Comparison of ENCODE assay signal across 20 cellular contexts in genomic region chr5:171275822-171276544, GRCh38. TPM values are rescaled to one million over a fixed set of nuclear protein-coding genes. Genes with fewer than 3 reads are reported as not detected.
DNase-seq lines count a peak whose midpoint lies in the region; ATAC-seq, FAIRE-seq and TF ChIP-seq lines count a peak whose summit lies in the region.
"Had no signal": no experiment of that assay in that cellular context is flagged by ENCODE, and none has a peak within 500 bp of the region (broad histone marks: within the 10 kb centered on the region; RNA-seq: fewer than 3 reads in every experiment).

No MANE protein-coding gene starts in this region.

- no peaks in the 10 kb centered on the region for H3K9me2 ChIP-seq in SK-N-SH
- H3K9me2 ChIP-seq in hepatocyte (replicated peaks; ENCODE audit: insufficient read depth), result no peaks in the 10 kb centered on the region

- TF ChIP-seq POLR2A in HepG2 (IDR thresholded peaks at IDR 0.05; ENCODE audit: insufficient read depth in 1 of 2, low read depth in 2 of 2, low read length in 2 of 2) (no peak), right lobe of liver (IDR thresholded peaks at IDR 0.05) (no peak), testis (IDR thresholded peaks at IDR 0.05) (no peak)

- BruUV-seq in HepG2 (replicated peaks; lab: Mats Ljungman, UMichigan), result no TSS peak

- 9% methylated on average over 5 of the region's 5 CpGs for WGBS in HepG2 (ENCODE audit: low lambda C conversion rate)
- WGBS in right lobe of liver (ENCODE audit: insufficient coverage, low coverage, low lambda C conversion rate, missing lambda C conversion rate), result 73% methylated on average over 5 of the region's 5 CpGs
- WGBS in SK-N-SH (ENCODE audit: low lambda C conversion rate), result 77% methylated on average over 5 of the region's 5 CpGs
- 49 to 52% methylated on average over 5 of the region's 5 CpGs for WGBS in testis, 2 donors
- 57% methylated on average over 5 of the region's 5 CpGs for WGBS in hepatocyte (ENCODE audit: low lambda C conversion rate, missing lambda C conversion rate)

- H3K27ac ChIP-seq in HepG2 (ENCODE audit: extremely low read length, insufficient read depth, low read length) (no peak overlapping the region), right lobe of liver (no peak overlapping the region), SK-N-SH (ENCODE audit: low read depth in 2 of 2, low read length in 1 of 2) (peak overlapping the region in 1 of 2 experiments; percentile 85; a peak in 2 of 4 replicates), testis (no peak overlapping the region), hepatocyte (no peak overlapping the region)
- H3K27ac ChIP-seq: HL-60, SJSA1 had no signal

- no peaks in the 10 kb centered on the region for H3K9me3 Mint-ChIP-seq in activated T-cell treated with anti-CD3 and anti-CD28 coated beads, Interleukin-2, amount 50 U/mL, for 24 hours

- CTCF ChIA-PET in HepG2 (lab: Yijun Ruan, JAX; ENCODE audit: low intra/inter-chr PET ratio, low total read pairs) (no interaction called here), SK-N-SH (lab: Yijun Ruan, JAX) (interaction anchor here (0.9 to 2.1 kb wide), 7 partner anchors 31 to 289 kb away, joined by 3 to 8 read pairs (median 4); no protein-coding TSS in a partner anchor)

- H3K36me3 ChIP-seq in HepG2 (replicated peaks in 1 of 2; ENCODE audit: control insufficient read depth in 1 of 2, insufficient read depth in 2 of 2, low read length in 2 of 2), result no peaks in the 10 kb centered on the region
- no peaks in the 10 kb centered on the region for H3K36me3 ChIP-seq in right lobe of liver
- no peaks in the 10 kb centered on the region for H3K36me3 ChIP-seq in SK-N-SH (replicated peaks in 1 of 2; ENCODE audit: control insufficient read depth in 1 of 2, insufficient read depth in 2 of 2, low read length in 1 of 2)
- no peaks in the 10 kb centered on the region for H3K36me3 ChIP-seq in testis (ENCODE audit: low read depth, missing control alignments)
- H3K36me3 ChIP-seq in hepatocyte (replicated peaks; ENCODE audit: insufficient read depth, low read depth), result no peaks in the 10 kb centered on the region
- H3K36me3 ChIP-seq: SJSA1 had no signal

- no peaks in the 10 kb centered on the region for H3K36me3 Mint-ChIP-seq in activated T-cell treated with anti-CD3 and anti-CD28 coated beads, Interleukin-2, amount 50 U/mL, for 24 hours (ENCODE audit: low read depth)
- H3K36me3 Mint-ChIP-seq: CD14-positive monocyte had no signal

- TF ChIP-seq EP300 in HepG2 (IDR thresholded peaks at IDR 0.05; ENCODE audit: low read depth in 2 of 2, low read length in 2 of 2), result no peak
- TF ChIP-seq EP300 in HepG2 (CRISPR knock-in tag; IDR thresholded peaks at IDR 0.05; ENCODE audit: borderline replicate concordance), result no peak
- peak in 1 of 2 experiments; percentile 59; a peak in 1 of 4 replicates for TF ChIP-seq EP300 in SK-N-SH (IDR thresholded peaks at IDR 0.05; ENCODE audit: borderline replicate concordance in 1 of 2, low read depth in 1 of 2, low read length in 1 of 2)

- no peak for FAIRE-seq in HepG2 (lab: Jason Lieb, UNC)
- FAIRE-seq: HTR-8/SVneo had no signal

- no peak overlapping the region for H3K4me3 Mint-ChIP-seq in activated T-cell treated with anti-CD3 and anti-CD28 coated beads, Interleukin-2, amount 50 U/mL, for 24 hours
- H3K4me3 Mint-ChIP-seq: CD14-positive monocyte had no signal

- DNase-seq in HepG2 (ENCODE audit: low spot score) (no peak), right lobe of liver (no peak), NCI-H524 treated with DMSO at 0.1 percent for 48 hours (lab: John Stamatoyannopoulos, UW) (peak; percentile 10), SK-N-SH (peak; percentile 58), testis (peak; percentile 19), hypothalamus (lab: John Stamatoyannopoulos, UW) (no peak), hepatocyte (ENCODE audit: low spot score) (no peak)
- no peak for DNase-seq in activated T-cell treated with anti-CD3 and anti-CD28 coated beads, Interleukin-2, amount 50 U/mL, for 24 hours
- DNase-seq: DMS53, HCEC 1CT, NCI-H1436, NCI-H526, PC-3, T-helper 1 cell had no signal

- H3K79me2 ChIP-seq in HepG2 (ENCODE audit: insufficient read depth, low read length) (no peaks in the 10 kb centered on the region), SK-N-SH (ENCODE audit: insufficient read depth) (no peaks in the 10 kb centered on the region), hepatocyte (no peaks in the 10 kb centered on the region)

- in situ Hi-C loops in HepG2 (cut with HindIII; ENCODE audit: extremely low pct_ligation_motif_present, low pct_unique_long_range_greater_than_20kb), result no loop called here

- H3K4me2 ChIP-seq in HepG2 (ENCODE audit: low read depth, low read length) (no peak overlapping the region), SK-N-SH (no peak overlapping the region), hepatocyte (no peak overlapping the region)

- no peaks in the 10 kb centered on the region for H3K4me1 Mint-ChIP-seq in activated T-cell treated with anti-CD3 and anti-CD28 coated beads, Interleukin-2, amount 50 U/mL, for 24 hours (ENCODE audit: low read depth)
- H3K4me1 Mint-ChIP-seq: CD14-positive monocyte had no signal

- no peak overlapping the region for H3K9ac ChIP-seq in HepG2 (ENCODE audit: insufficient read depth, low read depth, low read length)
- no peak overlapping the region for H3K9ac ChIP-seq in SK-N-SH

- H3K4me3 ChIP-seq in HepG2 (replicated peaks in 1 of 3; ENCODE audit: insufficient read depth in 1 of 3, low read depth in 2 of 3, low read length in 3 of 3) (no peak overlapping the region), right lobe of liver (no peak overlapping the region), SK-N-SH (ENCODE audit: low read depth in 2 of 2, low read length in 1 of 2) (no peak overlapping the region), testis (no peak overlapping the region), hepatocyte (no peak overlapping the region)
- H3K4me3 ChIP-seq: SJSA1 had no signal

- no peak overlapping the region for H3K27ac Mint-ChIP-seq in activated T-cell treated with anti-CD3 and anti-CD28 coated beads, Interleukin-2, amount 50 U/mL, for 24 hours
- H3K27ac Mint-ChIP-seq: CD14-positive monocyte had no signal

- H3K4me1 ChIP-seq in HepG2 (ENCODE audit: insufficient read depth, low read length), result no peaks in the 10 kb centered on the region
- H3K4me1 ChIP-seq in right lobe of liver, result no peaks in the 10 kb centered on the region
- H3K4me1 ChIP-seq in SK-N-SH (ENCODE audit: control insufficient read depth in 1 of 2, insufficient read depth in 2 of 2, low read depth in 1 of 2, low read length in 1 of 2), result peaks cover 0 to 16% of the 10 kb centered on the region in 2 experiments; a peak in 2 of 4 replicates
- H3K4me1 ChIP-seq in testis, result no peaks in the 10 kb centered on the region
- H3K4me1 ChIP-seq in hepatocyte (ENCODE audit: insufficient read depth), result no peaks in the 10 kb centered on the region
- H3K4me1 ChIP-seq: SJSA1 had no signal

- H3K9me3 ChIP-seq in HepG2 (ENCODE audit: low read length) (no peaks in the 10 kb centered on the region), right lobe of liver (no peaks in the 10 kb centered on the region), SK-N-SH (no peaks in the 10 kb centered on the region), testis (no peaks in the 10 kb centered on the region), hepatocyte (ENCODE audit: low read depth) (no peaks in the 10 kb centered on the region)

- no peak for TF ChIP-seq RAD21 in HepG2 (CRISPR knock-in tag; IDR thresholded peaks at IDR 0.05)
- no peak for TF ChIP-seq RAD21 in SK-N-SH (IDR thresholded peaks at IDR 0.05; ENCODE audit: low read length)

- H3F3A ChIP-seq in SK-N-SH (replicated peaks; ENCODE audit: insufficient read depth), result peaks cover 12% of the 10 kb centered on the region

- H2AFZ ChIP-seq in HepG2 (ENCODE audit: low read length), result no peak overlapping the region
- H2AFZ ChIP-seq in SK-N-SH (ENCODE audit: low read depth), result no peak overlapping the region
- H2AFZ ChIP-seq in hepatocyte, result no peak overlapping the region

- H4K20me1 ChIP-seq in HepG2 (ENCODE audit: insufficient read depth, low read length) (no peaks in the 10 kb centered on the region; the same call in 1 of the 2 replicates), SK-N-SH (ENCODE audit: insufficient read depth) (no peaks in the 10 kb centered on the region), hepatocyte (ENCODE audit: insufficient read depth, poor library complexity, severe bottlenecking) (no peaks in the 10 kb centered on the region)

- POLR2A ChIA-PET in HepG2 (lab: Yijun Ruan, JAX) (no interaction called here), SK-N-SH (lab: Yijun Ruan, JAX) (no interaction called here)

- H3K27me3 ChIP-seq in HepG2 (ENCODE audit: control insufficient read depth in 1 of 2, insufficient read depth in 2 of 2, low read length in 2 of 2) (no peaks in the 10 kb centered on the region), right lobe of liver (no peaks in the 10 kb centered on the region), SK-N-SH (ENCODE audit: insufficient read depth) (no peaks in the 10 kb centered on the region), testis (no peaks in the 10 kb centered on the region), hepatocyte (no peaks in the 10 kb centered on the region)
- H3K27me3 ChIP-seq: SJSA1 had no signal

- TF ChIP-seq CTCF in HepG2 (CRISPR knock-in tag; IDR thresholded peaks at IDR 0.05) (no peak), right lobe of liver (IDR thresholded peaks at IDR 0.05) (no peak), SK-N-SH (IDR thresholded peaks at IDR 0.05) (no peak), testis (IDR thresholded peaks at IDR 0.05) (no peak), hepatocyte (IDR thresholded peaks at IDR 0.05; ENCODE audit: poor library complexity) (no peak)

- ATAC-seq in HepG2 (no peak), right lobe of liver (no peak)
- ATAC-seq: PC-3 had no signal

- H3K27me3 Mint-ChIP-seq in activated T-cell treated with anti-CD3 and anti-CD28 coated beads, Interleukin-2, amount 50 U/mL, for 24 hours, result peaks cover 16% of the 10 kb centered on the region

- intact Hi-C loops in HepG2 (cut with micrococcal nuclease; ENCODE audit: unreplicated experiment), result no loop called here
- intact Hi-C loops in right lobe of liver (cut with DNase I), result no loop called here
- intact Hi-C loops in testis (cut with DNase I; ENCODE audit: low total_unique reads), result no loop called here

RNA-seq across cellular contexts. Expression of gene TLX3, which starts 33.1 kb away (rescaled TPM):
- total RNA-seq in HepG2 (2016; rRNA removed; fragmentation: Illumina TruSeq; extraction: Trizol) (not detected in 2 replicates), right lobe of liver (not detected), testis (not detected), hepatocyte (not detected in 2 replicates)
- total RNA-seq in HepG2 (2016; cell fraction: cytosol; rRNA removed; fragmentation: Illumina TruSeq; extraction: Trizol; ENCODE audit: low read depth), result not detected in 2 replicates
- not detected in 2 replicates for total RNA-seq in HepG2 (2016; cell fraction: insoluble cytoplasmic fraction; rRNA removed; fragmentation: Illumina TruSeq; extraction: Trizol)
- not detected in 2 replicates for total RNA-seq in HepG2 (2016; cell fraction: membrane; rRNA removed; fragmentation: Illumina TruSeq; extraction: Trizol)
- not detected in 2 replicates for total RNA-seq in HepG2 (2016; cell fraction: nucleus; rRNA removed; fragmentation: Illumina TruSeq; extraction: Trizol)
- polyA plus RNA-seq in HepG2 (2011; rRNA removed) (not detected in 2 replicates), SK-N-SH (2012; rRNA removed) (3.6 and 4.7 TPM in 2 replicates), testis (ENCODE audit: insufficient read depth, low read depth, low replicate concordance) (0.21 TPM), hepatocyte (0.22 TPM in 1 of 2 replicates, not detected in the other)
- not detected in 2 replicates for polyA plus RNA-seq in HepG2 (2011; cell fraction: cytosol; rRNA removed)
- polyA plus RNA-seq in HepG2 (2011; cell fraction: nucleus; rRNA removed), result not detected in 2 replicates
- not detected in 2 replicates for polyA plus RNA-seq in HepG2 (2012)
- polyA plus RNA-seq in HepG2 (2016; cell fraction: cytosol; fragmentation: Illumina TruSeq; extraction: Trizol; ENCODE audit: low read depth), result not detected in 2 replicates
- not detected in 2 replicates for polyA plus RNA-seq in HepG2 (2016; cell fraction: insoluble cytoplasmic fraction; fragmentation: Illumina TruSeq; extraction: Trizol; ENCODE audit: low read depth)
- polyA plus RNA-seq in HepG2 (2016; cell fraction: membrane; fragmentation: Illumina TruSeq; extraction: Trizol; ENCODE audit: low read depth), result not detected in 2 replicates
- not detected in 2 replicates for polyA plus RNA-seq in HepG2 (2016; cell fraction: nucleus; fragmentation: Illumina TruSeq; extraction: Trizol; ENCODE audit: insufficient read depth, low read depth)
- 0.82 TPM in 1 of 2 replicates, not detected in the other for polyA minus RNA-seq in HepG2 (2011; rRNA and poly(A)+ RNA removed; ENCODE audit: low replicate concordance)
- not detected in 2 replicates for polyA minus RNA-seq in HepG2 (2011; cell fraction: cytosol; rRNA and poly(A)+ RNA removed)
- not detected in 2 replicates for polyA minus RNA-seq in HepG2 (2011; cell fraction: nucleus; rRNA and poly(A)+ RNA removed)
- 2.6 and 4.2 TPM in 2 replicates for polyA plus RNA-seq in SK-N-SH (2012; cell fraction: cytosol; rRNA removed)
- polyA plus RNA-seq in SK-N-SH (2012; cell fraction: nucleus; rRNA removed), result 5.8 and 10.6 TPM in 2 replicates
- total RNA-seq: A673, G401, PC-3, SJSA1 had no signal
- polyA plus RNA-seq: CD14-positive monocyte had no signal

Comparison
In these comparisons a context has a peak if more than half of its experiments do, and no peak if none do; other contexts are left out.
1. DNase-seq: peak in NCI-H524 treated with DMSO at 0.1 percent for 48 hours (single experiment), SK-N-SH (single experiment) and testis (single experiment); none in HepG2 (single experiment), right lobe of liver (0 of 3), hypothalamus (0 of 51), hepatocyte (single experiment) and activated T-cell treated with anti-CD3 and anti-CD28 coated beads, Interleukin-2, amount 50 U/mL, for 24 hours (single experiment).
2. Of the 25 proteins assayed by ChIP-seq in both HepG2 and SK-N-SH: peak only in HepG2: none; only in SK-N-SH: CHD2 and FOXJ3; in both: none; in neither: 22; mixed calls (peak in some experiments, not most) for 1.